18 cellular contexts compared by ENCODE assay signal in genomic region chr3:17724122-17724521, GRCh38. TPM values are rescaled to one million over a fixed set of nuclear protein-coding genes. Genes with fewer than 3 reads are reported as not detected.
DNase-seq lines count a peak whose midpoint lies in the region; ATAC-seq, FAIRE-seq and TF ChIP-seq lines count a peak whose summit lies in the region.
"Had no signal": no experiment of that assay in that cellular context is flagged by ENCODE, and none has a peak within 500 bp of the region (broad histone marks: within the 10 kb centered on the region; RNA-seq: fewer than 3 reads in every experiment).

No MANE protein-coding gene starts in this region.

- H3K9me3 ChIP-seq in HepG2 (ENCODE audit: low read length) (no peaks in the 10 kb centered on the region), right lobe of liver (no peaks in the 10 kb centered on the region), K562 (replicated peaks; ENCODE audit: control insufficient read depth, insufficient read depth, low read depth, low read length) (no peaks in the 10 kb centered on the region; the same call in 1 of the 2 replicates)
- H3K9me3 ChIP-seq in effector memory CD4-positive, alpha-beta T cell (ENCODE audit: control insufficient read depth, low read length) = no peaks in the 10 kb centered on the region

- H3K9me1 ChIP-seq in K562 (ENCODE audit: control insufficient read depth, insufficient read depth, low read length) = no peaks in the 10 kb centered on the region

- no peak for TF ChIP-seq EP300 in HepG2 (IDR thresholded peaks at IDR 0.05; ENCODE audit: low read depth in 2 of 2, low read length in 2 of 2)
- no peak for TF ChIP-seq EP300 in HepG2 (CRISPR knock-in tag; IDR thresholded peaks at IDR 0.05; ENCODE audit: borderline replicate concordance)
- TF ChIP-seq EP300 in K562 (IDR thresholded peaks at IDR 0.05; ENCODE audit: low read length) = no peak

- in situ Hi-C loops in HepG2 (cut with HindIII; ENCODE audit: extremely low pct_ligation_motif_present, low pct_unique_long_range_greater_than_20kb) (no loop called here), K562 (cut with MboI) (no loop called here)

- no peak for TF ChIP-seq CTCF in HepG2 (CRISPR knock-in tag; IDR thresholded peaks at IDR 0.05)
- TF ChIP-seq CTCF in right lobe of liver (IDR thresholded peaks at IDR 0.05) = no peak
- no peak for TF ChIP-seq CTCF in K562 (IDR thresholded peaks at IDR 0.05 in 2 of 3, conservative IDR thresholded peaks at IDR 0.05 in 1 of 3; ENCODE audit: insufficient read depth in 2 of 3, low read depth in 1 of 3, low read length in 3 of 3)

- WGBS in HepG2 (ENCODE audit: low lambda C conversion rate) = 97% methylated on average over 3 of the region's 3 CpGs
- WGBS in right lobe of liver (ENCODE audit: insufficient coverage, low coverage, low lambda C conversion rate, missing lambda C conversion rate) = 100% methylated on average over 3 of the region's 3 CpGs
- 95% methylated on average over 3 of the region's 3 CpGs for WGBS in K562 (ENCODE audit: insufficient coverage, low coverage, missing lambda C conversion rate)

- no peak overlapping the region for H2AFZ ChIP-seq in HepG2 (ENCODE audit: low read length)
- H2AFZ ChIP-seq in K562 (ENCODE audit: low read depth, low read length) = no peak overlapping the region

- TF ChIP-seq POLR2A in HepG2 (IDR thresholded peaks at IDR 0.05; ENCODE audit: insufficient read depth in 1 of 2, low read depth in 2 of 2, low read length in 2 of 2) = no peak
- TF ChIP-seq POLR2A in right lobe of liver (IDR thresholded peaks at IDR 0.05) = no peak
- TF ChIP-seq POLR2A in K562 (conservative IDR thresholded peaks at IDR 0.05) = no peak

- H4K20me1 ChIP-seq in HepG2 (ENCODE audit: insufficient read depth, low read length) (no peaks in the 10 kb centered on the region), K562 (replicated peaks; ENCODE audit: control insufficient read depth, insufficient read depth, low read length) (no peaks in the 10 kb centered on the region)
- H4K20me1 ChIP-seq: BLaER1 treated with 17β-estradiol and CSF1 and Interleukin-3, amounts not matched to agents 10 nM and 100 nM had no signal

- H3K4me2 ChIP-seq in HepG2 (ENCODE audit: low read depth, low read length) (no peak overlapping the region), K562 (ENCODE audit: insufficient read depth, low read length) (no peak overlapping the region)
- H3K4me2 ChIP-seq: A549; BLaER1 treated with 17β-estradiol and CSF1 and Interleukin-3, amounts not matched to agents 10 nM and 100 nM had no signal

- TF ChIP-seq RAD21 in HepG2 (CRISPR knock-in tag; IDR thresholded peaks at IDR 0.05) (no peak), K562 (CRISPR knock-in tag; conservative IDR thresholded peaks at IDR 0.05 in 1 of 2, IDR thresholded peaks at IDR 0.05 in 1 of 2) (no peak)

- H3K79me2 ChIP-seq in HepG2 (ENCODE audit: insufficient read depth, low read length) (peaks cover 15% of the 10 kb centered on the region), K562 (ENCODE audit: control insufficient read depth, insufficient read depth, low read length) (peaks cover 17% of the 10 kb centered on the region)

- no peak overlapping the region for H3K4me3 ChIP-seq in HepG2 (replicated peaks in 1 of 3; ENCODE audit: insufficient read depth in 1 of 3, low read depth in 2 of 3, low read length in 3 of 3)
- H3K4me3 ChIP-seq in right lobe of liver = no peak overlapping the region
- H3K4me3 ChIP-seq in K562 = no peak overlapping the region
- H3K4me3 ChIP-seq in effector memory CD4-positive, alpha-beta T cell (ENCODE audit: insufficient read depth, low read depth, low read length, poor library complexity, severe bottlenecking) = no peak overlapping the region
- H3K4me3 ChIP-seq: A549; BLaER1 treated with 17β-estradiol and CSF1 and Interleukin-3, amounts not matched to agents 10 nM and 100 nM had no signal

- FAIRE-seq in HepG2 (lab: Jason Lieb, UNC) = no peak
- no peak for FAIRE-seq in K562 (lab: Jason Lieb, UNC)
- FAIRE-seq: A549, D721Med, GM12891 had no signal

- ATAC-seq in HepG2 (no peak), right lobe of liver (no peak), K562 (no peak)
- ATAC-seq: A549; CD8-positive, alpha-beta T cell had no signal

- H3K27me3 ChIP-seq in HepG2 (ENCODE audit: control insufficient read depth in 1 of 2, insufficient read depth in 2 of 2, low read length in 2 of 2) (no peaks in the 10 kb centered on the region), right lobe of liver (no peaks in the 10 kb centered on the region), K562 (ENCODE audit: control insufficient read depth in 2 of 2, insufficient read depth in 2 of 2, low read length in 2 of 2) (no peaks in the 10 kb centered on the region)
- no peaks in the 10 kb centered on the region for H3K27me3 ChIP-seq in effector memory CD4-positive, alpha-beta T cell (replicated peaks; ENCODE audit: control insufficient read depth, insufficient read depth, low read length, poor library complexity, severe bottlenecking)
- H3K27me3 ChIP-seq: BLaER1 treated with 17β-estradiol and CSF1 and Interleukin-3, amounts not matched to agents 10 nM and 100 nM had no signal

- intact Hi-C loops in HepG2 (cut with micrococcal nuclease; ENCODE audit: unreplicated experiment) (no loop called here), right lobe of liver (cut with DNase I) (no loop called here), K562 (cut with micrococcal nuclease) (no loop called here)

- POLR2A ChIA-PET in HepG2 (lab: Yijun Ruan, JAX) (interaction anchor here (0.7 kb wide), 1 partner anchor 513 kb away, joined by 6 read pairs; no protein-coding TSS in a partner anchor), K562 (lab: Yijun Ruan, JAX) (no interaction called here)

- CTCF ChIA-PET in HepG2 (lab: Yijun Ruan, JAX; ENCODE audit: low intra/inter-chr PET ratio, low total read pairs) (no interaction called here), K562 (lab: Yijun Ruan, JAX; ENCODE audit: low intra/inter-chr PET ratio) (no interaction called here)

- H3K4me1 ChIP-seq in HepG2 (ENCODE audit: insufficient read depth, low read length) (no peaks in the 10 kb centered on the region), right lobe of liver (no peaks in the 10 kb centered on the region), K562 (replicated peaks in 1 of 2; ENCODE audit: control insufficient read depth in 2 of 2, insufficient read depth in 2 of 2, low read length in 2 of 2) (peaks cover 3 to 5% of the 10 kb centered on the region in 2 experiments; a peak in 3 of 5 replicates)
- H3K4me1 ChIP-seq in effector memory CD4-positive, alpha-beta T cell (ENCODE audit: control insufficient read depth, insufficient read depth, low read length, poor library complexity, severe bottlenecking) = no peaks in the 10 kb centered on the region
- H3K4me1 ChIP-seq: BLaER1 treated with 17β-estradiol and CSF1 and Interleukin-3, amounts not matched to agents 10 nM and 100 nM; Caco-2 had no signal

- H3K36me3 ChIP-seq in HepG2 (replicated peaks in 1 of 2; ENCODE audit: control insufficient read depth in 1 of 2, insufficient read depth in 2 of 2, low read length in 2 of 2) (no peaks in the 10 kb centered on the region), right lobe of liver (peaks cover 0 to 4% (median 1%) of the 10 kb centered on the region in 4 donors), K562 (ENCODE audit: control insufficient read depth, insufficient read depth, low read length) (peaks cover 22% of the 10 kb centered on the region; the same call in 2 of the 3 replicates)
- peaks cover 4% of the 10 kb centered on the region for H3K36me3 ChIP-seq in effector memory CD4-positive, alpha-beta T cell (ENCODE audit: control insufficient read depth, insufficient read depth, low read length)

- DNase-seq in HepG2 (ENCODE audit: low spot score) (no peak), right lobe of liver (no peak), K562 (ENCODE audit: extremely low read depth in 1 of 4, low spot score in 3 of 4) (no peak), inferior parietal cortex (ENCODE audit: extremely low spot score) (no peak)
- no peak for DNase-seq in effector memory CD4-positive, alpha-beta T cell
- DNase-seq: AML-193; Caco-2; Calu3; CD4-positive, alpha-beta T cell; CD8-positive, alpha-beta T cell; DMS79 treated with DMSO at 0.1 percent for 48 hours; GF-D8 had no signal

- BruUV-seq in HepG2 (replicated peaks; lab: Mats Ljungman, UMichigan) (no TSS peak), K562 (replicated peaks; lab: Mats Ljungman, UMichigan) (no TSS peak)

- no peak overlapping the region for H3K9ac ChIP-seq in HepG2 (ENCODE audit: insufficient read depth, low read depth, low read length)
- H3K9ac ChIP-seq in K562 (ENCODE audit: insufficient read depth in 1 of 2, low read depth in 2 of 2, low read length in 2 of 2) = no peak overlapping the region
- H3K9ac ChIP-seq: BLaER1 treated with 17β-estradiol and CSF1 and Interleukin-3, amounts not matched to agents 10 nM and 100 nM had no signal

- H3K27ac ChIP-seq in HepG2 (ENCODE audit: extremely low read length, insufficient read depth, low read length) = no peak overlapping the region
- no peak overlapping the region for H3K27ac ChIP-seq in right lobe of liver
- no peak overlapping the region for H3K27ac ChIP-seq in K562 (ENCODE audit: extremely low read depth, low read depth, low read length)
- H3K27ac ChIP-seq in effector memory CD4-positive, alpha-beta T cell (ENCODE audit: insufficient read depth, low read length, poor library complexity, severe bottlenecking) = no peak overlapping the region
- H3K27ac ChIP-seq: 22Rv1; A549; BLaER1 treated with 17β-estradiol and CSF1 and Interleukin-3, amounts not matched to agents 10 nM and 100 nM; C4-2B had no signal

RNA-seq across cellular contexts. Expression of gene TBC1D5, which starts 18.3 kb away (rescaled TPM):
- total RNA-seq in HepG2 (2016; rRNA removed; fragmentation: Illumina TruSeq; extraction: Trizol) (33.3 and 50.5 TPM in 2 replicates), right lobe of liver (10 to 100 TPM; 21.5 to 33.4 (median 27.7) TPM), K562 (2014; rRNA removed) (26.5 and 27.0 TPM in 2 replicates), K562 (2014; rRNA removed; fragmentation: Illumina TruSeq; extraction: Trizol) (36.0 and 36.4 TPM in 2 replicates), K562 (2015; rRNA removed; fragmentation: Illumina TruSeq; extraction: Trizol) (36.6 and 38.1 TPM in 2 replicates), K562 (2021) (25.6 and 28.9 TPM in 2 replicates)
- total RNA-seq in HepG2 (2016; cell fraction: cytosol; rRNA removed; fragmentation: Illumina TruSeq; extraction: Trizol; ENCODE audit: low read depth) = 28.9 and 36.1 TPM in 2 replicates
- total RNA-seq in HepG2 (2016; cell fraction: insoluble cytoplasmic fraction; rRNA removed; fragmentation: Illumina TruSeq; extraction: Trizol) = 34.4 and 49.1 TPM in 2 replicates
- total RNA-seq in HepG2 (2016; cell fraction: membrane; rRNA removed; fragmentation: Illumina TruSeq; extraction: Trizol) = 27.1 and 27.6 TPM in 2 replicates
- total RNA-seq in HepG2 (2016; cell fraction: nucleus; rRNA removed; fragmentation: Illumina TruSeq; extraction: Trizol) = 56.8 and 57.7 TPM in 2 replicates
- polyA plus RNA-seq in HepG2 (2011; rRNA removed) (15.4 and 19.2 TPM in 2 replicates), K562 (2011; rRNA removed) (28.0 and 31.8 TPM in 2 replicates), K562 (2014; fragmentation: Illumina TruSeq; extraction: Trizol) (21.8 and 24.2 TPM in 2 replicates), K562 (2014; fragmentation: Nextera tagmentation; extraction: Ambion mirVana) (1 to 10 TPM; 2.9 to 5.1 TPM), K562 (2014; rRNA removed) (13.5 and 19.8 TPM in 2 replicates)
- 12.9 and 15.0 TPM in 2 replicates for polyA plus RNA-seq in HepG2 (2011; cell fraction: cytosol; rRNA removed)
- 10.9 and 12.9 TPM in 2 replicates for polyA plus RNA-seq in HepG2 (2011; cell fraction: nucleus; rRNA removed)
- 17.7 and 18.8 TPM in 2 replicates for polyA plus RNA-seq in HepG2 (2012)
- 0.88 and 1.2 TPM in 2 replicates for polyA plus RNA-seq in HepG2 (2016; cell fraction: cytosol; fragmentation: Illumina TruSeq; extraction: Trizol; ENCODE audit: low read depth)
- polyA plus RNA-seq in HepG2 (2016; cell fraction: insoluble cytoplasmic fraction; fragmentation: Illumina TruSeq; extraction: Trizol; ENCODE audit: low read depth) = 17.3 and 19.4 TPM in 2 replicates
- polyA plus RNA-seq in HepG2 (2016; cell fraction: membrane; fragmentation: Illumina TruSeq; extraction: Trizol; ENCODE audit: low read depth) = 4.4 and 4.8 TPM in 2 replicates
- polyA plus RNA-seq in HepG2 (2016; cell fraction: nucleus; fragmentation: Illumina TruSeq; extraction: Trizol; ENCODE audit: insufficient read depth, low read depth) = 13.6 and 14.4 TPM in 2 replicates
- polyA minus RNA-seq in HepG2 (2011; rRNA and poly(A)+ RNA removed; ENCODE audit: low replicate concordance) = 11.9 and 39.7 TPM in 2 replicates
- 27.3 and 30.9 TPM in 2 replicates for polyA minus RNA-seq in HepG2 (2011; cell fraction: cytosol; rRNA and poly(A)+ RNA removed)
- polyA minus RNA-seq in HepG2 (2011; cell fraction: nucleus; rRNA and poly(A)+ RNA removed) = 86.3 and 98.5 TPM in 2 replicates
- total RNA-seq in K562 (2011; cell fraction: chromatin; rRNA removed; ENCODE audit: low replicate concordance) = 37.2 and 85.0 TPM in 2 replicates
- total RNA-seq in K562 (2011; cell fraction: nucleolus; rRNA removed) = 19.2 and 21.7 TPM in 2 replicates
- total RNA-seq in K562 (2011; cell fraction: nucleoplasm; rRNA removed) = 36.4 and 46.8 TPM in 2 replicates
- 16.9 and 21.2 TPM in 2 replicates for polyA plus RNA-seq in K562 (2011; cell fraction: cytosol; rRNA removed)
- 15.1 and 18.6 TPM in 2 replicates for polyA plus RNA-seq in K562 (2011; cell fraction: nucleus; rRNA removed)
- 15.9 and 23.7 TPM in 2 replicates for polyA plus RNA-seq in K562 (2012)
- polyA minus RNA-seq in K562 (2011; rRNA and poly(A)+ RNA removed) = 68.1 and 87.9 TPM in 2 replicates
- polyA minus RNA-seq in K562 (2011; cell fraction: cytosol; rRNA and poly(A)+ RNA removed) = 33.6 and 38.9 TPM in 2 replicates
- polyA minus RNA-seq in K562 (2011; cell fraction: nucleus; rRNA and poly(A)+ RNA removed) = 35.9 and 61.5 TPM in 2 replicates

Comparison
In these comparisons a context has a peak if more than half of its experiments do, and no peak if none do; other contexts are left out.
1. Of the 241 proteins assayed by ChIP-seq in both HepG2 and K562: peak only in HepG2: none; only in K562: none; in both: ZNF121; in neither: 240.